ENCODE assay signal across 17 cellular contexts in genomic region chr4:95445251-95445650, GRCh38.
DNase-seq lines count a peak whose midpoint lies in the region; ATAC-seq, FAIRE-seq and TF ChIP-seq lines count a peak whose summit lies in the region.
"Had no signal": no experiment of that assay in that cellular context is flagged by ENCODE, and none has a peak within 500 bp of the region (broad histone marks: within the 10 kb centered on the region; RNA-seq: fewer than 3 reads in every experiment).

No MANE protein-coding gene starts in this region.

- DNase-seq in K562 (ENCODE audit: extremely low read depth in 1 of 4, low spot score in 3 of 4) (no peak), dorsolateral prefrontal cortex (no peak), neural progenitor cell (ENCODE audit: low spot score) (no peak), CD14-positive monocyte (ENCODE audit: low spot score) (no peak), hippocampal formation (lab: John Stamatoyannopoulos, UW) (no peak), retina (no peak)
- DNase-seq in activated CD8-positive, alpha-beta memory T cell treated with anti-CD3 and anti-CD28 coated beads, Interleukin-2, amount 10 ng/mL, durations not matched to agents 7 days and 5 days = no peak
- DNase-seq: 8988T; Calu3; CD8-positive, alpha-beta T cell; DMS79 treated with DMSO at 0.1 percent for 48 hours; GF-D8; HCEC 1CT had no signal

- no peak overlapping the region for H3K4me3 ChIP-seq in K562
- peak overlapping the region in 56 of 59 donors; percentile 1 to 58 (median 34) for H3K4me3 ChIP-seq in dorsolateral prefrontal cortex
- H3K4me3 ChIP-seq in neural progenitor cell = no peak overlapping the region
- H3K4me3 ChIP-seq: BLaER1, GM23338 had no signal

- H3K27ac Mint-ChIP-seq in neural progenitor cell (no peak overlapping the region), CD14-positive monocyte (no peak overlapping the region)
- no peak overlapping the region for H3K27ac Mint-ChIP-seq in activated CD8-positive, alpha-beta memory T cell treated with anti-CD3 and anti-CD28 coated beads, Interleukin-2, amount 10 ng/mL, durations not matched to agents 7 days and 5 days
- H3K27ac Mint-ChIP-seq: CD8-positive, alpha-beta T cell; GM23338 had no signal

- H3K27ac ChIP-seq in 22Rv1 = peak overlapping the region; percentile 78
- no peak overlapping the region for H3K27ac ChIP-seq in K562 (ENCODE audit: extremely low read depth, low read depth, low read length)
- peak overlapping the region in 46 of 59 donors; percentile 7 to 86 (median 48) for H3K27ac ChIP-seq in dorsolateral prefrontal cortex
- H3K27ac ChIP-seq in neural progenitor cell = no peak overlapping the region
- H3K27ac ChIP-seq: BLaER1 had no signal

- TF ChIP-seq RAD21 in K562 (CRISPR knock-in tag; conservative IDR thresholded peaks at IDR 0.05 in 1 of 2, IDR thresholded peaks at IDR 0.05 in 1 of 2) = no peak

- no peak for TF ChIP-seq POLR2A in K562 (conservative IDR thresholded peaks at IDR 0.05)

- no peaks in the 10 kb centered on the region; a peak in 2 of 5 replicates for H3K4me1 ChIP-seq in K562 (replicated peaks in 1 of 2; ENCODE audit: control insufficient read depth in 2 of 2, insufficient read depth in 2 of 2, low read length in 2 of 2)
- H3K4me1 ChIP-seq in neural progenitor cell = peaks cover 8% of the 10 kb centered on the region
- H3K4me1 ChIP-seq: BLaER1 had no signal

- H3K4me3 Mint-ChIP-seq in neural progenitor cell (no peak overlapping the region), CD14-positive monocyte (no peak overlapping the region)
- H3K4me3 Mint-ChIP-seq in activated CD8-positive, alpha-beta memory T cell treated with anti-CD3 and anti-CD28 coated beads, Interleukin-2, amount 10 ng/mL, durations not matched to agents 7 days and 5 days = no peak overlapping the region
- H3K4me3 Mint-ChIP-seq: CD8-positive, alpha-beta T cell; GM23338 had no signal

- no peak for TF ChIP-seq EP300 in K562 (IDR thresholded peaks at IDR 0.05; ENCODE audit: low read length)

- no peak for FAIRE-seq in K562 (lab: Jason Lieb, UNC)
- FAIRE-seq: H54 had no signal

- in situ Hi-C loops in K562 (cut with MboI) = no loop called here

- ATAC-seq in K562 = no peak
- no peak for ATAC-seq in activated CD8-positive, alpha-beta memory T cell treated with anti-CD3 and anti-CD28 coated beads, Interleukin-2, amount 10 ng/mL, durations not matched to agents 7 days and 5 days
- ATAC-seq: CD8-positive, alpha-beta T cell; GM23338 had no signal

- no TSS peak for BruUV-seq in K562 (replicated peaks; lab: Mats Ljungman, UMichigan)

- H3K9me3 ChIP-seq in K562 (replicated peaks; ENCODE audit: control insufficient read depth, insufficient read depth, low read depth, low read length) (no peaks in the 10 kb centered on the region), neural progenitor cell (ENCODE audit: low read depth) (no peaks in the 10 kb centered on the region)
- H3K9me3 ChIP-seq: BLaER1 had no signal

- H3K27me3 ChIP-seq in K562 (ENCODE audit: control insufficient read depth in 2 of 2, insufficient read depth in 2 of 2, low read length in 2 of 2) (no peaks in the 10 kb centered on the region), dorsolateral prefrontal cortex (no peaks in the 10 kb centered on the region), neural progenitor cell (no peaks in the 10 kb centered on the region)
- H3K27me3 ChIP-seq: BLaER1 had no signal

- H3K27me3 Mint-ChIP-seq in neural progenitor cell (ENCODE audit: insufficient read depth, low read depth) = no peaks in the 10 kb centered on the region
- H3K27me3 Mint-ChIP-seq in CD14-positive monocyte (ENCODE audit: low read depth in 3 of 3) = peaks cover 0 to 2% (median 0%) of the 10 kb centered on the region in 3 donors
- no peaks in the 10 kb centered on the region for H3K27me3 Mint-ChIP-seq in activated CD8-positive, alpha-beta memory T cell treated with anti-CD3 and anti-CD28 coated beads, Interleukin-2, amount 10 ng/mL, durations not matched to agents 7 days and 5 days

- H3K4me2 ChIP-seq in K562 (ENCODE audit: insufficient read depth, low read length) (peak overlapping the region; percentile 26; the same call in 1 of the 2 replicates), neural progenitor cell (no peak overlapping the region)
- H3K4me2 ChIP-seq: BLaER1, GM23338 had no signal

- H3K9me1 ChIP-seq in K562 (ENCODE audit: control insufficient read depth, insufficient read depth, low read length) = no peaks in the 10 kb centered on the region

- H3K4me1 Mint-ChIP-seq in neural progenitor cell = peaks cover 28% of the 10 kb centered on the region
- H3K4me1 Mint-ChIP-seq in CD14-positive monocyte = no peaks in the 10 kb centered on the region
- H3K4me1 Mint-ChIP-seq in activated CD8-positive, alpha-beta memory T cell treated with anti-CD3 and anti-CD28 coated beads, Interleukin-2, amount 10 ng/mL, durations not matched to agents 7 days and 5 days = no peaks in the 10 kb centered on the region

- H4K20me1 ChIP-seq in K562 (replicated peaks; ENCODE audit: control insufficient read depth, insufficient read depth, low read length) (no peaks in the 10 kb centered on the region), neural progenitor cell (ENCODE audit: low read depth) (no peaks in the 10 kb centered on the region)
- H4K20me1 ChIP-seq: BLaER1 had no signal

- H3K36me3 ChIP-seq in K562 (ENCODE audit: control insufficient read depth, insufficient read depth, low read length) (no peaks in the 10 kb centered on the region), neural progenitor cell (no peaks in the 10 kb centered on the region)
- H3K36me3 ChIP-seq: BLaER1 had no signal

- POLR2A ChIA-PET in K562 (lab: Yijun Ruan, JAX) = interaction anchor here (0.7 to 0.8 kb wide), 2 partner anchors 11 to 29 kb away, joined by 3 read pairs; no protein-coding TSS in a partner anchor

- peaks cover 22% of the 10 kb centered on the region for H3K36me3 Mint-ChIP-seq in neural progenitor cell
- H3K36me3 Mint-ChIP-seq in CD14-positive monocyte = no peaks in the 10 kb centered on the region
- no peaks in the 10 kb centered on the region for H3K36me3 Mint-ChIP-seq in activated CD8-positive, alpha-beta memory T cell treated with anti-CD3 and anti-CD28 coated beads, Interleukin-2, amount 10 ng/mL, durations not matched to agents 7 days and 5 days
- H3K36me3 Mint-ChIP-seq: CD8-positive, alpha-beta T cell had no signal

- CTCF ChIA-PET in K562 (lab: Yijun Ruan, JAX; ENCODE audit: low intra/inter-chr PET ratio) = no interaction called here
- CTCF ChIA-PET in activated CD8-positive, alpha-beta memory T cell treated with anti-CD3 and anti-CD28 coated beads, Interleukin-2, amount 10 ng/mL, durations not matched to agents 7 days and 5 days (lab: Charles Lee) = no interaction called here

- H3K79me2 ChIP-seq in K562 (ENCODE audit: control insufficient read depth, insufficient read depth, low read length) (no peaks in the 10 kb centered on the region), neural progenitor cell (ENCODE audit: low read depth) (no peaks in the 10 kb centered on the region)

- no peak overlapping the region for H3K9ac ChIP-seq in K562 (ENCODE audit: insufficient read depth in 1 of 2, low read depth in 2 of 2, low read length in 2 of 2)
- H3K9ac ChIP-seq in neural progenitor cell = no peak overlapping the region
- H3K9ac ChIP-seq: BLaER1 had no signal

- H2AFZ ChIP-seq in K562 (ENCODE audit: low read depth, low read length) = peak overlapping the region; percentile 71; the same call in 1 of the 2 replicates
- H2AFZ ChIP-seq in neural progenitor cell (replicated peaks) = peak overlapping the region; percentile 0
- H2AFZ ChIP-seq: GM23338 had no signal

- intact Hi-C loops in K562 (cut with micrococcal nuclease) = no loop called here
- intact Hi-C loops in dorsolateral prefrontal cortex (cut with DNase I) = no loop called here
- intact Hi-C loops in CD14-positive monocyte (cut with micrococcal nuclease) = no loop called here

- no peaks in the 10 kb centered on the region for H3F3A ChIP-seq in neural progenitor cell (ENCODE audit: low read depth)

- H3K9me3 Mint-ChIP-seq in neural progenitor cell (peaks cover 2% of the 10 kb centered on the region), CD14-positive monocyte (peaks cover 0 to 7% (median 2%) of the 10 kb centered on the region in 7 donors)
- H3K9me3 Mint-ChIP-seq in activated CD8-positive, alpha-beta memory T cell treated with anti-CD3 and anti-CD28 coated beads, Interleukin-2, amount 10 ng/mL, durations not matched to agents 7 days and 5 days (ENCODE audit: low read depth) = no peaks in the 10 kb centered on the region
- H3K9me3 Mint-ChIP-seq: CD8-positive, alpha-beta T cell; GM23338 had no signal

- no peak for TF ChIP-seq CTCF in 22Rv1 (IDR thresholded peaks at IDR 0.05)
- TF ChIP-seq CTCF in K562 (IDR thresholded peaks at IDR 0.05 in 2 of 3, conservative IDR thresholded peaks at IDR 0.05 in 1 of 3; ENCODE audit: insufficient read depth in 2 of 3, low read depth in 1 of 3, low read length in 3 of 3) = no peak
- no peak for TF ChIP-seq CTCF in dorsolateral prefrontal cortex (IDR thresholded peaks at IDR 0.05 in 54 of 56, conservative IDR thresholded peaks at IDR 0.05 in 2 of 56; ENCODE audit: low read depth in 1 of 56, partially characterized antibody in 56 of 56)
- TF ChIP-seq CTCF in neural progenitor cell (IDR thresholded peaks at IDR 0.05) = no peak
- TF ChIP-seq CTCF in CD14-positive monocyte (IDR thresholded peaks at IDR 0.05) = no peak

- 4% methylated on average over 5 of the region's 5 CpGs for WGBS in K562 (ENCODE audit: insufficient coverage, low coverage, missing lambda C conversion rate)

TF ChIP-seq in K562, 482 proteins besides CTCF, POLR2A, EP300 and RAD21 (continues in another document):
- no peak for TF ChIP-seq REST (CRISPR knock-in tag; IDR thresholded peaks at IDR 0.05; ENCODE audit: low read depth)

Comparison
In these comparisons a context has a peak if more than half of its experiments do, and no peak if none do; other contexts are left out.
1. H3K27ac ChIP-seq: peak in 22Rv1 (single experiment) and dorsolateral prefrontal cortex (46 of 59); none in K562 (single experiment) and neural progenitor cell (single experiment).
2. H3K4me3 ChIP-seq: peak in dorsolateral prefrontal cortex (56 of 59); none in K562 (single experiment) and neural progenitor cell (single experiment).